ENCODE assay signal across 25 cellular contexts in genomic region chr11:94910281-94910680, GRCh38.
"Had no signal": no experiment of that assay in that cellular context is flagged by ENCODE, and none has a peak within 500 bp of the region (broad histone marks: within the 10 kb centered on the region; RNA-seq: fewer than 3 reads in every experiment).

No MANE protein-coding gene starts in this region.

- H3K4me3 Mint-ChIP-seq: activated CD4-positive, alpha-beta T cell treated with anti-CD3 and anti-CD28 coated beads, Interleukin-2, amount 10 ng/mL, durations not matched to agents 7 days and 5 days; activated CD8-positive, alpha-beta T cell treated with anti-CD3 and anti-CD28 coated beads for 36 hours; activated naive CD8-positive, alpha-beta T cell treated with anti-CD3 and anti-CD28 coated beads, Interleukin-2, amount 50 U/mL, for 24 hours; activated T-helper 1 cell treated with anti-CD3 and anti-CD28 coated beads, Interleukin-12 subunit alpha, Interleukin-12 subunit beta, Interleukin-2, Interleukin-4 antibody, amounts not matched to agents 30 ng/mL and 10 ng/mL and 1 ng/mL, durations not matched to agents 14 hours and 24 hours and 36 hours; naive B cell; stimulated activated memory B cell treated with anti-CD40 and anti-IgM and Interleukin-4, amounts not matched to agents 10 μg/mL and 1 μg/mL and 100 μg/mL, for 72 hours; T-helper 17 cell had no signal

- H3K4me1 Mint-ChIP-seq: activated CD4-positive, alpha-beta T cell treated with anti-CD3 and anti-CD28 coated beads, Interleukin-2, amount 10 ng/mL, durations not matched to agents 7 days and 5 days; activated naive CD8-positive, alpha-beta T cell treated with anti-CD3 and anti-CD28 coated beads, Interleukin-2, amount 50 U/mL, for 24 hours; naive B cell; stimulated activated memory B cell treated with anti-CD40 and anti-IgM and Interleukin-4, amounts not matched to agents 10 μg/mL and 1 μg/mL and 100 μg/mL, for 72 hours had no signal

- H3K27ac ChIP-seq: heart right ventricle, lower lobe of right lung, stomach, transverse colon had no signal

- FAIRE-seq: kidney, small intestine had no signal

- H3K4me3 ChIP-seq: heart right ventricle, lower lobe of right lung, stomach, transverse colon, uterus had no signal

- H3K27me3 ChIP-seq: heart right ventricle, stomach, transverse colon, uterus had no signal

- H3K27me3 Mint-ChIP-seq: activated CD4-positive, alpha-beta T cell treated with anti-CD3 and anti-CD28 coated beads, Interleukin-2, amount 10 ng/mL, durations not matched to agents 7 days and 5 days; activated CD8-positive, alpha-beta T cell treated with anti-CD3 and anti-CD28 coated beads for 36 hours; activated naive CD8-positive, alpha-beta T cell treated with anti-CD3 and anti-CD28 coated beads, Interleukin-2, amount 50 U/mL, for 24 hours; naive B cell; stimulated activated memory B cell treated with anti-CD40 and anti-IgM and Interleukin-4, amounts not matched to agents 10 μg/mL and 1 μg/mL and 100 μg/mL, for 72 hours; T-helper 17 cell had no signal

- H3K4me1 ChIP-seq: heart right ventricle, lower lobe of right lung, stomach, transverse colon, uterus had no signal

- H3K9me3 Mint-ChIP-seq: activated CD4-positive, alpha-beta T cell treated with anti-CD3 and anti-CD28 coated beads, Interleukin-2, amount 10 ng/mL, durations not matched to agents 7 days and 5 days; activated T-helper 1 cell treated with anti-CD3 and anti-CD28 coated beads, Interleukin-12 subunit alpha, Interleukin-12 subunit beta, Interleukin-2, Interleukin-4 antibody, amounts not matched to agents 30 ng/mL and 10 ng/mL and 1 ng/mL, durations not matched to agents 14 hours and 24 hours and 36 hours; stimulated activated memory B cell treated with anti-CD40 and anti-IgM and Interleukin-4, amounts not matched to agents 10 μg/mL and 1 μg/mL and 100 μg/mL, for 72 hours had no signal

- DNase-seq: activated CD4-positive, alpha-beta T cell treated with anti-CD3 and anti-CD28 coated beads, Interleukin-2, amount 10 ng/mL, durations not matched to agents 7 days and 5 days; activated CD4-positive, CD25-positive, alpha-beta regulatory T cell treated with anti-CD3 and anti-CD28 coated beads, Interleukin-2, amount 50 U/mL, for 72 hours; activated CD8-positive, alpha-beta T cell treated with anti-CD3 and anti-CD28 coated beads for 36 hours; activated gamma-delta T cell; activated naive CD4-positive, alpha-beta T cell treated with anti-CD3 and anti-CD28 coated beads, Interleukin-2, amount 50 U/mL, for 16 hours; activated naive CD8-positive, alpha-beta T cell treated with anti-CD3 and anti-CD28 coated beads, Interleukin-2, amount 50 U/mL, for 24 hours; anterior cingulate cortex; central memory CD4-positive, alpha-beta T cell; dermis blood vessel endothelial cell; effector CD8-positive, alpha-beta T cell; heart right ventricle; kidney; lower lobe of right lung; naive B cell; occipital lobe; posterior cingulate gyrus; small intestine; stimulated activated CD4-positive, alpha-beta T cell treated with anti-CD3 and anti-CD28 coated beads, Interleukin-15, amount 100 ng/mL, for 24 hours; stomach; T-helper 17 cell; transverse colon; uterus had no signal

- ATAC-seq: activated CD8-positive, alpha-beta T cell treated with anti-CD3 and anti-CD28 coated beads for 36 hours; activated naive CD8-positive, alpha-beta T cell treated with anti-CD3 and anti-CD28 coated beads, Interleukin-2, amount 50 U/mL, for 24 hours; heart right ventricle; sciatic nerve; stimulated activated memory B cell treated with anti-CD40 and anti-IgM and Interleukin-4, amounts not matched to agents 10 μg/mL and 1 μg/mL and 100 μg/mL, for 72 hours; T-helper 17 cell had no signal

- H3K36me3 Mint-ChIP-seq: naive B cell; stimulated activated memory B cell treated with anti-CD40 and anti-IgM and Interleukin-4, amounts not matched to agents 10 μg/mL and 1 μg/mL and 100 μg/mL, for 72 hours had no signal

- H3K9me3 ChIP-seq: lower lobe of right lung, stomach, transverse colon, uterus had no signal

- H3K36me3 ChIP-seq: heart right ventricle, lower lobe of right lung, transverse colon, uterus had no signal

- H3K27ac Mint-ChIP-seq: activated CD4-positive, alpha-beta T cell treated with anti-CD3 and anti-CD28 coated beads, Interleukin-2, amount 10 ng/mL, durations not matched to agents 7 days and 5 days; activated CD8-positive, alpha-beta T cell treated with anti-CD3 and anti-CD28 coated beads for 36 hours; activated naive CD8-positive, alpha-beta T cell treated with anti-CD3 and anti-CD28 coated beads, Interleukin-2, amount 50 U/mL, for 24 hours; activated T-helper 1 cell treated with anti-CD3 and anti-CD28 coated beads, Interleukin-12 subunit alpha, Interleukin-12 subunit beta, Interleukin-2, Interleukin-4 antibody, amounts not matched to agents 30 ng/mL and 10 ng/mL and 1 ng/mL, durations not matched to agents 14 hours and 24 hours and 36 hours; naive B cell; stimulated activated memory B cell treated with anti-CD40 and anti-IgM and Interleukin-4, amounts not matched to agents 10 μg/mL and 1 μg/mL and 100 μg/mL, for 72 hours; T-helper 17 cell had no signal
